In genomic region chr6:13624871-13625288, GRCh38 we compare ENCODE assay signal across 1 cellular context.
TF ChIP-seq lines count a peak whose summit lies in the region.

No MANE protein-coding gene starts in this region.

TF ChIP-seq in K562, 482 proteins besides CTCF, POLR2A, EP300 and RAD21 (continued from another document and continues in another):
- TF ChIP-seq ZHX1 (conservative IDR thresholded peaks at IDR 0.05; ENCODE audit: low read length) (0 out of 2 replicates have a peak, but pooled peaks have one; percentile 58), GTF2F1 (IDR thresholded peaks at IDR 0.05; ENCODE audit: low read depth, low read length) (no peak), HSF4 (CRISPR knock-in tag; IDR thresholded peaks at IDR 0.05; ENCODE audit: borderline replicate concordance) (no peak), SRSF9 (IDR thresholded peaks at IDR 0.05; ENCODE audit: borderline replicate concordance, low read depth, low read length) (no peak), DNMT1 (IDR thresholded peaks at IDR 0.05) (no peak), JUND (IDR thresholded peaks at IDR 0.05; ENCODE audit: borderline replicate concordance, low read depth, low read length) (no peak), JUND (tag; IDR thresholded peaks at IDR 0.05; ENCODE audit: borderline replicate concordance, low read depth, low read length) (no peak; the same call in 2 of the 3 replicates), ZFPM2 (CRISPR knock-in tag; IDR thresholded peaks at IDR 0.05) (no peak), ADNP (tag; IDR thresholded peaks at IDR 0.05) (no peak), ZNF316 (IDR thresholded peaks at IDR 0.05) (no peak), ZNF212 (CRISPR knock-in tag; IDR thresholded peaks at IDR 0.05) (no peak), SPI1 (IDR thresholded peaks at IDR 0.05; ENCODE audit: borderline replicate concordance, low read depth, low read length) (no peak), TSC22D4 (tag; IDR thresholded peaks at IDR 0.05) (no peak), SMC3 (conservative IDR thresholded peaks at IDR 0.05; ENCODE audit: insufficient read depth, low read depth, low read length) (peak; percentile 47), ZBTB12 (CRISPR knock-in tag; IDR thresholded peaks at IDR 0.05) (no peak), RBM34 (IDR thresholded peaks at IDR 0.05; ENCODE audit: borderline replicate concordance, insufficient read depth, low read length) (no peak), ZNF668 (CRISPR knock-in tag; IDR thresholded peaks at IDR 0.05) (no peak), ZNF780A (CRISPR knock-in tag; IDR thresholded peaks at IDR 0.05) (no peak), HBP1 (CRISPR knock-in tag; IDR thresholded peaks at IDR 0.05) (no peak), ZNF175 (CRISPR knock-in tag; IDR thresholded peaks at IDR 0.05; ENCODE audit: low read depth) (no peak), TOE1 (IDR thresholded peaks at IDR 0.05; ENCODE audit: borderline replicate concordance) (peak; percentile 35; the same call in 1 of the 2 replicates), TOE1 (CRISPR knock-in tag; IDR thresholded peaks at IDR 0.05; ENCODE audit: borderline replicate concordance, low read depth) (no peak), CTBP1 (IDR thresholded peaks at IDR 0.05; ENCODE audit: borderline replicate concordance) (peak; percentile 29; the same call in 1 of the 2 replicates), FOXP1 (CRISPR knock-in tag; IDR thresholded peaks at IDR 0.05) (no peak), E2F4 (CRISPR knock-in tag; IDR thresholded peaks at IDR 0.05; ENCODE audit: low read depth) (no peak), EHMT2 (IDR thresholded peaks at IDR 0.05) (0 out of 2 replicates have a peak, but pooled peaks have one; percentile 15), NBN (IDR thresholded peaks at IDR 0.05; ENCODE audit: low read depth) (0 out of 2 replicates have a peak, but pooled peaks have one; percentile 55), FOSL1 (tag; conservative IDR thresholded peaks at IDR 0.05) (no peak), PRMT5 (CRISPR knock-in tag; IDR thresholded peaks at IDR 0.05) (no peak), MECOM (CRISPR knock-in tag; IDR thresholded peaks at IDR 0.05) (no peak), NFYB (IDR thresholded peaks at IDR 0.05; ENCODE audit: extremely low read depth, insufficient read length) (no peak), CREBBP (IDR thresholded peaks at IDR 0.05; ENCODE audit: low read depth, low read length) (no peak), KAT2B (IDR thresholded peaks at IDR 0.05; ENCODE audit: low read depth, low read length) (no peak), ZNF592 (IDR thresholded peaks at IDR 0.05) (peak; percentile 41; the same call in 1 of the 2 replicates), PHF21A (IDR thresholded peaks at IDR 0.05; ENCODE audit: borderline replicate concordance, low read depth) (no peak), PKNOX1 (IDR thresholded peaks at IDR 0.05) (no peak), DEAF1 (CRISPR knock-in tag; IDR thresholded peaks at IDR 0.05) (no peak), PBX2 (CRISPR knock-in tag; IDR thresholded peaks at IDR 0.05; ENCODE audit: low read depth) (no peak), PBX2 (tag; conservative IDR thresholded peaks at IDR 0.05; ENCODE audit: low read depth) (no peak), ZNF609 (CRISPR knock-in tag; IDR thresholded peaks at IDR 0.05; ENCODE audit: borderline replicate concordance) (0 out of 2 replicates have a peak, but pooled peaks have one; percentile 20), FOS (IDR thresholded peaks at IDR 0.05; ENCODE audit: extremely low read depth, insufficient read length) (no peak), MED1 (CRISPR knock-in tag; IDR thresholded peaks at IDR 0.05; ENCODE audit: borderline replicate concordance) (no peak)
